8 cellular contexts compared by ENCODE assay signal in the genomic region with DNA sequence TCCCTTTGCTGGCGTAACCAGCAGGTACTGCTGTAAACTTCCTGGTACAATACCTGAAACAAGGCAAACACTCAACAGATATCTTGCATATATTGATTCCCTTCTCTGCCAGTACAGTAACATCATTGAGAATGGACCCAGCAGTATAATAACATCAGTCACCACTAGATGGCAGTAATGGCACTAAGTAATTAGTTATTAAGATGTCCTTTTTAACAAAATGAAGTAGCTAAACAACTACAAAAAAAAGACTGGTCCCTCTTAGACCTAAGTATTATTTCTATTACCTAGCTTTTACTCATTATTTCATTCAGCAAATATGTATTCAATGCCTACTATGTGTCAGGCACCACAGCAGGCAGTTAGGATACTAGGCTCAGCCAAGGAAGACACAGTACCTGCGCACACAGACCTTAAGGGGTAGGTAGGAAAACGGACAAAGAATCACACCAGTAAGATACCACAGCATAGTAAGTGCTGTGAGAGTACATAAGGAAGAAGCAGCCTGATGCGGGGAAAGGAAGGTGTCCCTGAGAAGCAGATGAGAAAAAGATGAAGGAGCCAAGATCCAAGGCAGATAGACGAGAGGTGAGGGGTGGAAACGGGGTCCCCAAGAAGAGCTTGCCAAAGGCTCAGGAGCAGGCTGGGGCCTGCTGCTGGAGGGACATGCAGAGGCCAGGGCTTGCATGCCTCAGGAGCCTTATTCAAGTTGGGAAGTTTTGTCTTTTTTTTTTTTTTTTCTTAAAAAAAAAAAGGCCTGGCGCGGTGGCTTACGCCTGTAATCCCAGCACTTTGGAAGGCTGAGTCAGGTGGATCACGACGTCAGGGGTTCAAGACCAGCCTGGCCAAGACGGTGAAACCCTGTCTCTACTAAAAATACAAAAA.
DNase-seq lines count a peak whose midpoint lies in the region; ATAC-seq and TF ChIP-seq lines count a peak whose summit lies in the region.

No MANE protein-coding gene starts in this region.

- no peaks in the 10 kb centered on the region for H3K27me3 Mint-ChIP-seq in T-helper 2 cell treated with Interferon-gamma antibody and Interleukin-4, amounts not matched to agents 5 μg/mL and 100 μg/mL, for 36 hours (ENCODE audit: low read depth)
- H3K27me3 Mint-ChIP-seq in naive thymus-derived CD8-positive, alpha-beta T cell: no peaks in the 10 kb centered on the region

- peak overlapping the region; percentile 32 for H3K27ac Mint-ChIP-seq in T-helper 2 cell treated with Interferon-gamma antibody and Interleukin-4, amounts not matched to agents 5 μg/mL and 100 μg/mL, for 36 hours
- H3K27ac Mint-ChIP-seq in naive thymus-derived CD8-positive, alpha-beta T cell: peak overlapping the region; percentile 25 to 90 (median 76)

- peak; percentile 72 for ATAC-seq in HG02884 (IDR thresholded peaks at IDR 0.05; ENCODE audit: unreplicated experiment)
- ATAC-seq in naive thymus-derived CD8-positive, alpha-beta T cell: peak; percentile 89 to 91
- ATAC-seq in GM18873 (IDR thresholded peaks at IDR 0.05; ENCODE audit: low FRiP score, unreplicated experiment): no peak

- POLR2A ChIA-PET in naive thymus-derived CD8-positive, alpha-beta T cell (lab: Charles Lee): interaction anchor here (0.7 to 4.2 kb wide), 11 partner anchors 11 to 201 kb away, joined by 3 to 25 read pairs (median 8); a partner anchor contains a TSS

- H3K9me3 Mint-ChIP-seq in T-helper 2 cell treated with Interferon-gamma antibody and Interleukin-4, amounts not matched to agents 5 μg/mL and 100 μg/mL, for 36 hours: no peaks in the 10 kb centered on the region
- no peaks in the 10 kb centered on the region for H3K9me3 Mint-ChIP-seq in naive thymus-derived CD8-positive, alpha-beta T cell

- H3K36me3 Mint-ChIP-seq in T-helper 2 cell treated with Interferon-gamma antibody and Interleukin-4, amounts not matched to agents 5 μg/mL and 100 μg/mL, for 36 hours (ENCODE audit: low read depth): peaks cover 6% of the 10 kb centered on the region
- H3K36me3 Mint-ChIP-seq in naive thymus-derived CD8-positive, alpha-beta T cell: no peaks in the 10 kb centered on the region

- TF ChIP-seq CTCF in AG09319 (IDR thresholded peaks at IDR 0.05; ENCODE audit: low read depth, low read length): peak; percentile 52
- TF ChIP-seq CTCF in GM12865 (IDR thresholded peaks at IDR 0.05; ENCODE audit: insufficient read depth, low read depth, low read length, missing control alignments): peak; percentile 55

- H3K4me3 ChIP-seq in GM12865 (ENCODE audit: low read depth, low read length): no peak overlapping the region

- no peak for DNase-seq in AG09319 (ENCODE audit: extremely low read depth, low read depth)
- peak; percentile 83 for DNase-seq in GM12865 (ENCODE audit: low read depth)
- peak; percentile 75 for DNase-seq in NCI-H1694 treated with DMSO at 0.1 percent for 48 hours (lab: John Stamatoyannopoulos, UW)
- DNase-seq in T-helper 2 cell treated with Interferon-gamma antibody and Interleukin-4, amounts not matched to agents 5 μg/mL and 100 μg/mL, for 36 hours (ENCODE audit: low spot score): no peak
- DNase-seq in erythroblast (lab: John Stamatoyannopoulos, UW): peak; percentile 78 to 90
- DNase-seq in naive thymus-derived CD8-positive, alpha-beta T cell: peak in 7 of 10 donors; percentile 12 to 82 (median 67)

- no peak for TF ChIP-seq POLR2A in erythroblast (IDR thresholded peaks at IDR 0.05; ENCODE audit: low read length)

- no peak overlapping the region for H3K4me3 Mint-ChIP-seq in T-helper 2 cell treated with Interferon-gamma antibody and Interleukin-4, amounts not matched to agents 5 μg/mL and 100 μg/mL, for 36 hours
- peak overlapping the region in 1 of 10 donors; percentile 22 for H3K4me3 Mint-ChIP-seq in naive thymus-derived CD8-positive, alpha-beta T cell

- H3K4me1 Mint-ChIP-seq in T-helper 2 cell treated with Interferon-gamma antibody and Interleukin-4, amounts not matched to agents 5 μg/mL and 100 μg/mL, for 36 hours (ENCODE audit: low read depth): peaks cover 18% of the 10 kb centered on the region
- peaks cover 4 to 8% (median 7%) of the 10 kb centered on the region in 4 donors for H3K4me1 Mint-ChIP-seq in naive thymus-derived CD8-positive, alpha-beta T cell

Comparison
In these comparisons a context has a peak if more than half of its experiments do, and no peak if none do; other contexts are left out.
1. DNase-seq: peak in GM12865 (single experiment), NCI-H1694 treated with DMSO at 0.1 percent for 48 hours (single experiment), erythroblast (2 of 2) and naive thymus-derived CD8-positive, alpha-beta T cell (7 of 10); none in AG09319 (single experiment) and T-helper 2 cell treated with Interferon-gamma antibody and Interleukin-4, amounts not matched to agents 5 μg/mL and 100 μg/mL, for 36 hours (single experiment).